In the genomic region with DNA sequence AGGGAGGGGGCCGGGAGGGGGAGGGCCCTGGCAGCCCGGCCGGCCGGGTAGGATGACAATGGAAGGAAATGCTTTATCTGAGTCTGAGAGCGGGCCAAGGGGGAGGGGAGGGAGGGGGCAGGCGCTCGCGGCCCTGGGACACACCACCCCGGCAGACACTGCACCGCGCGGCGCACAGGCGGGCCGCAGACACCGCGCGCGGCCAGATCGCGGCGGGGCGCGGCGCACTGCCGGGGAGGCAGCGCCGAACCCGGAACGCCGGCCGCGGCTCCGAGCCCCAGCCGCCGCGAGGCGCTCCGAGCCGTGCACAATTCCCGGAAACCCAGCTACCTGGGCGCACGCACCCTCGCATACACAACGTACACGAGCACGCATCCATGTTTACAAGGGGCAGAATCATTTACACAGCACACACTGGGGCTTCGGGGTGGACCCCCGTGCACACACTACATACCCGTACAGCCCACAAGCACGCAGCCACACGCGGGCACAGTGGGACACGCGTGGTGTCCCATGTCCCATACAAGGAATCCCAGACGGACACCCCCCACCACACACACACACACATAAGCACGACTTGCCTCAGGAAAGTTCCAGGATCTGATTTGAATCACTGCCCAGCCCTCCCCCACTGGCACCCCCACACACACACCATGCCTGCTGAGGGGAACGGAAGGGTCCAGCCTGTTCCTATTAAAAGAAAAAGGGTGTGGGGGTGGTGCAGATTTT, we compare ENCODE assay signal across 8 cellular contexts. TPM values are rescaled to one million over a fixed set of nuclear protein-coding genes. Genes with fewer than 3 reads are reported as not detected.
A peak's percentile ranks its signal among the peaks of the same experiment; 100 is the strongest.
DNase-seq lines count a peak whose midpoint lies in the region; ATAC-seq and TF ChIP-seq lines count a peak whose summit lies in the region.

A gene (minus strand): TSS at position 2 of the 729 bp plus-strand sequence. CDS start 118 bp downstream, outside the sequence.

- DNase-seq in ELR (ENCODE audit: low read depth) (peak; percentile 84), HFF-Myc (ENCODE audit: extremely low read depth, low read depth) (no peak), NCI-H2227 (lab: John Stamatoyannopoulos, UW; ENCODE audit: unreplicated experiment) (peak; percentile 59), ecto neural progenitor cell (ENCODE audit: low spot score) (peak; percentile 91), lower leg skin (ENCODE audit: low spot score in 2 of 2) (peak; percentile 86 to 96)
- DNase-seq in activated CD4-positive, alpha-beta T cell treated with anti-CD3 and anti-CD28 coated beads, Interleukin-2, amount 50 U/mL, for 48 hours, result peak; percentile 80
- peak; percentile 78 for DNase-seq in stimulated activated CD4-positive, alpha-beta T cell treated with anti-CD3 and anti-CD28 coated beads, Interleukin-4, amount 100 ng/mL, for 1 hour

- no peak for TF ChIP-seq CTCF in HFF-Myc (IDR thresholded peaks at IDR 0.05; ENCODE audit: low read depth, low read length, missing control alignments)
- no peak for TF ChIP-seq CTCF in lower leg skin (IDR thresholded peaks at IDR 0.05)

- 2% methylated on average over 24 to 27 of the region's 58 CpGs for WGBS in lower leg skin, 2 donors

- intact Hi-C loops in lower leg skin (cut with DNase I; ENCODE audit: low total_unique reads), result no loop called here

- TF ChIP-seq POLR2A in lower leg skin (IDR thresholded peaks at IDR 0.05), result no peak

- H3K4me3 ChIP-seq in HFF-Myc (replicated peaks; ENCODE audit: low read depth, low read length), result peak within 1 kb of the TSS; percentile 91
- peak within 1 kb of the TSS; percentile 67 for H3K4me3 ChIP-seq in lower leg skin (ENCODE audit: low read depth, poor library complexity, severe bottlenecking)

- no peak for ATAC-seq in GM21619 (IDR thresholded peaks at IDR 0.05; ENCODE audit: unreplicated experiment)

RNA-seq across cellular contexts. Expression of the gene that starts here (rescaled TPM):
- total RNA-seq in lower leg skin, result 100 to 1,000 TPM in 1 of 4 donors, 10 to 100 TPM in 3; 56.3 to 114 (median 63.5) TPM
